Comparison of ENCODE assay signal across 34 cellular contexts in the genomic region with DNA sequence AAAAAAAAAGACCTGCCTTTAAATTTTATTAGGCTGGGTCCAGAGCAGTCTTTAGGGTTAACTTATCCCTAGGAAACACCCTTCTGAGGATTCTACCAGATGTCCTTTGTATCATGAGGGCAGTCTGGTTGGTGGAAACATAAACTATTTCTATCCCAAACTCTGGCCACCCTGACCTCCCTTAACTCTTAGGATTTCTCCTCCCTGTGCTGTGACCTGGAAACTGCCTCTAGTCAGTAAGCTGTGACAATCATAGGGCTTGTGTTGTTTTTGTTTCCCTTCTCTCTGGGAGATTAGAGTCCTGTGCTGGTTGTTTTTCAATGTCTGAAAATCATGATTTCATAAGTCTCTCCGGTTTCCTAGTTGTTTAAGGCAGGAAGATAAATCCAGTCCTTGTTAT.
"Had no signal": no experiment of that assay in that cellular context is flagged by ENCODE, and none has a peak within 500 bp of the region (broad histone marks: within the 10 kb centered on the region; RNA-seq: fewer than 3 reads in every experiment).

No MANE protein-coding gene starts in this region.

- H3K27ac ChIP-seq: adrenal gland, breast epithelium, cardiac muscle cell, epithelial cell of prostate, esophagus squamous epithelium, WERI-Rb-1 had no signal

- H3K9me3 ChIP-seq: adrenal gland, breast epithelium had no signal

- H3K4me3 ChIP-seq: adrenal gland, breast epithelium, cardiac muscle cell, esophagus squamous epithelium had no signal

- H3K9me3 Mint-ChIP-seq: activated naive CD4-positive, alpha-beta T cell treated with anti-CD3 and anti-CD28 coated beads, Interleukin-2, amount 50 U/mL, for 24 hours had no signal

- DNase-seq: activated B cell treated with CpG ODN at 0.5 μM for 24 hours; activated CD4-positive, alpha-beta T cell treated with anti-CD3 and anti-CD28 coated beads for 48 hours; activated CD4-positive, alpha-beta T cell treated with anti-CD3 and anti-CD28 coated beads, Interleukin-2, amount 50 U/mL, for 1 hour; activated CD4-positive, alpha-beta T cell treated with anti-CD3 and anti-CD28 coated beads, Interleukin-2, amount 50 U/mL, for 48 hours; activated CD8-positive, alpha-beta memory T cell treated with anti-CD3 and anti-CD28 coated beads for 24 hours; activated CD8-positive, alpha-beta T cell treated with anti-CD3 and anti-CD28 coated beads for 36 hours; activated effector memory CD4-positive, alpha-beta T cell treated with Interleukin-2 at 50 U/mL for 16 hours; activated gamma-delta T cell treated with Interleukin-2 at 50 U/mL for 16 hours; activated naive CD4-positive, alpha-beta T cell treated with anti-CD3 and anti-CD28 coated beads for 36 hours; activated naive CD8-positive, alpha-beta T cell treated with anti-CD3 and anti-CD28 coated beads for 36 hours; activated naive CD8-positive, alpha-beta T cell treated with anti-CD3 and anti-CD28 coated beads, Interleukin-2, amount 50 U/mL, for 24 hours; activated T-cell treated with anti-CD3 and anti-CD28 coated beads, Interleukin-2, amount 50 U/mL, for 4 hours; adrenal gland; amygdala; aorta; central memory CD4-positive, alpha-beta T cell; cerebellar nuclear complex; cortex of kidney; dermis blood vessel endothelial cell; effector CD8-positive, alpha-beta T cell; esophagus squamous epithelium; foreskin fibroblast; T-helper 1 cell; T-helper 17 cell; T1000; WERI-Rb-1 had no signal

- H3K4me1 Mint-ChIP-seq: activated B cell treated with CpG ODN at 0.5 μM for 24 hours; activated naive CD4-positive, alpha-beta T cell treated with anti-CD3 and anti-CD28 coated beads, Interleukin-2, amount 50 U/mL, for 24 hours; activated naive CD8-positive, alpha-beta T cell treated with anti-CD3 and anti-CD28 coated beads for 36 hours; activated naive CD8-positive, alpha-beta T cell treated with anti-CD3 and anti-CD28 coated beads, Interleukin-2, amount 50 U/mL, for 24 hours; activated T-helper 17 cell treated with anti-CD3 and anti-CD28 coated beads, Interleukin-2, amount 50 U/mL, for 72 hours; brain; T-helper 17 cell had no signal

- ATAC-seq: activated CD4-positive, CD25-positive, alpha-beta regulatory T cell treated with anti-CD3 and anti-CD28 coated beads, Interleukin-2, amount 50 U/mL, for 24 hours; activated CD8-positive, alpha-beta T cell treated with anti-CD3 and anti-CD28 coated beads for 36 hours; activated naive CD8-positive, alpha-beta T cell treated with anti-CD3 and anti-CD28 coated beads, Interleukin-2, amount 50 U/mL, for 24 hours; activated T-cell treated with anti-CD3 and anti-CD28 coated beads, Interleukin-2, amount 50 U/mL, for 4 hours; activated T-helper 17 cell treated with anti-CD3 and anti-CD28 coated beads, Interleukin-2, amount 50 U/mL, for 72 hours; T-helper 17 cell had no signal

- H3K27ac Mint-ChIP-seq: activated B cell treated with CpG ODN at 0.5 μM for 24 hours; activated CD8-positive, alpha-beta T cell treated with anti-CD3 and anti-CD28 coated beads for 36 hours; activated naive CD4-positive, alpha-beta T cell treated with anti-CD3 and anti-CD28 coated beads for 36 hours; activated naive CD4-positive, alpha-beta T cell treated with anti-CD3 and anti-CD28 coated beads, Interleukin-2, amount 50 U/mL, for 24 hours; activated naive CD8-positive, alpha-beta T cell treated with anti-CD3 and anti-CD28 coated beads for 36 hours; activated naive CD8-positive, alpha-beta T cell treated with anti-CD3 and anti-CD28 coated beads, Interleukin-2, amount 50 U/mL, for 24 hours; activated T-helper 17 cell treated with anti-CD3 and anti-CD28 coated beads, Interleukin-2, amount 50 U/mL, for 72 hours; brain; T-helper 17 cell; T-helper 2 cell treated with Interferon-gamma antibody and Interleukin-4, amounts not matched to agents 5 μg/mL and 100 μg/mL, for 36 hours had no signal

- H3K27me3 Mint-ChIP-seq: activated B cell treated with CpG ODN at 0.5 μM for 24 hours; activated CD8-positive, alpha-beta T cell treated with anti-CD3 and anti-CD28 coated beads for 36 hours; activated naive CD4-positive, alpha-beta T cell treated with anti-CD3 and anti-CD28 coated beads, Interleukin-2, amount 50 U/mL, for 24 hours; activated naive CD8-positive, alpha-beta T cell treated with anti-CD3 and anti-CD28 coated beads for 36 hours; activated naive CD8-positive, alpha-beta T cell treated with anti-CD3 and anti-CD28 coated beads, Interleukin-2, amount 50 U/mL, for 24 hours; activated T-helper 17 cell treated with anti-CD3 and anti-CD28 coated beads, Interleukin-2, amount 50 U/mL, for 72 hours; brain; T-helper 17 cell had no signal

- H3K4me1 ChIP-seq: adrenal gland, breast epithelium, esophagus squamous epithelium had no signal

- H3K36me3 ChIP-seq: adrenal gland, breast epithelium, cardiac muscle cell, esophagus squamous epithelium, WERI-Rb-1 had no signal

- H3K27me3 ChIP-seq: adrenal gland, breast epithelium, cardiac muscle cell, esophagus squamous epithelium had no signal

- H3K4me3 Mint-ChIP-seq: activated B cell treated with CpG ODN at 0.5 μM for 24 hours; activated CD8-positive, alpha-beta T cell treated with anti-CD3 and anti-CD28 coated beads for 36 hours; activated naive CD4-positive, alpha-beta T cell treated with anti-CD3 and anti-CD28 coated beads for 36 hours; activated naive CD4-positive, alpha-beta T cell treated with anti-CD3 and anti-CD28 coated beads, Interleukin-2, amount 50 U/mL, for 24 hours; activated naive CD8-positive, alpha-beta T cell treated with anti-CD3 and anti-CD28 coated beads for 36 hours; activated naive CD8-positive, alpha-beta T cell treated with anti-CD3 and anti-CD28 coated beads, Interleukin-2, amount 50 U/mL, for 24 hours; activated T-cell treated with anti-CD3 and anti-CD28 coated beads, Interleukin-2, amount 50 U/mL, for 4 hours; activated T-helper 17 cell treated with anti-CD3 and anti-CD28 coated beads, Interleukin-2, amount 50 U/mL, for 72 hours; brain; T-helper 17 cell; T-helper 2 cell treated with Interferon-gamma antibody and Interleukin-4, amounts not matched to agents 5 μg/mL and 100 μg/mL, for 36 hours had no signal
